Comparison of ENCODE assay signal across 8 cellular contexts in genomic region chr11:73306977-73307322, GRCh38. TPM values are rescaled to one million over a fixed set of nuclear protein-coding genes. Genes with fewer than 3 reads are reported as not detected.
A peak's percentile ranks its signal among the peaks of the same experiment; 100 is the strongest.
DNase-seq lines count a peak whose midpoint lies in the region; ATAC-seq and TF ChIP-seq lines count a peak whose summit lies in the region.

No MANE protein-coding gene starts in this region.

- no peaks in the 10 kb centered on the region for H3K9me3 Mint-ChIP-seq in naive thymus-derived CD8-positive, alpha-beta T cell

- H3K9me3 ChIP-seq in BE2C (no peaks in the 10 kb centered on the region), Karpas-422 (ENCODE audit: low read length) (no peaks in the 10 kb centered on the region), colonic mucosa (no peaks in the 10 kb centered on the region)

- H3K9me2 ChIP-seq in Karpas-422 (replicated peaks; ENCODE audit: insufficient read depth, low read length): no peaks in the 10 kb centered on the region

- DNase-seq in BE2C (no peak), Karpas-422 (no peak), colonic mucosa (peak; percentile 37), MV-4-11 (lab: John Stamatoyannopoulos, UW) (no peak), posterior vena cava (ENCODE audit: low spot score) (no peak), CD1c-positive myeloid dendritic cell (ENCODE audit: extremely low spot score) (no peak)
- no peak for DNase-seq in naive thymus-derived CD8-positive, alpha-beta T cell

- H3K4me3 ChIP-seq in BE2C (ENCODE audit: low read depth, low read length) (peak overlapping the region; percentile 50), Karpas-422 (ENCODE audit: low read length) (peak overlapping the region; percentile 88; the same call in 1 of the 2 replicates), colonic mucosa (peak overlapping the region; percentile 60)

- H2AFZ ChIP-seq in Karpas-422 (ENCODE audit: low read length): peak overlapping the region; percentile 32

- H3K4me1 ChIP-seq in BE2C (no peaks in the 10 kb centered on the region; the same call in 1 of the 2 replicates), Karpas-422 (ENCODE audit: low read length) (peaks cover 14% of the 10 kb centered on the region), colonic mucosa (peaks cover 4% of the 10 kb centered on the region)

- no peaks in the 10 kb centered on the region for H3K79me2 ChIP-seq in Karpas-422 (ENCODE audit: low read length)

- no peaks in the 10 kb centered on the region for H4K20me1 ChIP-seq in Karpas-422 (ENCODE audit: insufficient read depth, low read depth, low read length)

- peak overlapping the region in 7 of 10 donors; percentile 22 to 81 (median 40) for H3K27ac Mint-ChIP-seq in naive thymus-derived CD8-positive, alpha-beta T cell

- peak overlapping the region; percentile 99 for H3K4me2 ChIP-seq in Karpas-422 (ENCODE audit: low read depth, low read length, poor library complexity, severe bottlenecking)

- H3K27me3 ChIP-seq in BE2C (no peaks in the 10 kb centered on the region), Karpas-422 (ENCODE audit: low read length) (no peaks in the 10 kb centered on the region), colonic mucosa (no peaks in the 10 kb centered on the region)

- H3K36me3 Mint-ChIP-seq in naive thymus-derived CD8-positive, alpha-beta T cell: no peaks in the 10 kb centered on the region

- H3K9ac ChIP-seq in Karpas-422 (ENCODE audit: low read length) (peak overlapping the region; percentile 11), colonic mucosa (ENCODE audit: low read depth in 2 of 2, low read length in 2 of 2) (peak overlapping the region; percentile 28 to 51)

- no peak for ATAC-seq in naive thymus-derived CD8-positive, alpha-beta T cell
- no peak for ATAC-seq in HG02840 (IDR thresholded peaks at IDR 0.05; ENCODE audit: low FRiP score, unreplicated experiment)

- no peaks in the 10 kb centered on the region for H3K36me3 ChIP-seq in BE2C
- H3K36me3 ChIP-seq in Karpas-422 (ENCODE audit: insufficient read depth, low read length): no peaks in the 10 kb centered on the region
- H3K36me3 ChIP-seq in colonic mucosa: no peaks in the 10 kb centered on the region

- H3K27me3 Mint-ChIP-seq in naive thymus-derived CD8-positive, alpha-beta T cell: peaks cover 11 to 52% (median 18%) of the 10 kb centered on the region in 5 donors

- H3K27ac ChIP-seq in Karpas-422 (ENCODE audit: low read length): no peak overlapping the region
- peak overlapping the region; percentile 87 for H3K27ac ChIP-seq in colonic mucosa

- peak overlapping the region; percentile 88 to 99 (median 93) for H3K4me3 Mint-ChIP-seq in naive thymus-derived CD8-positive, alpha-beta T cell

- POLR2A ChIA-PET in naive thymus-derived CD8-positive, alpha-beta T cell (lab: Charles Lee): interaction anchor here (1.7 kb wide), 1 partner anchor 29 kb away, joined by 3 read pairs; no protein-coding TSS in a partner anchor

- intact Hi-C loops in colonic mucosa (cut with DNase I) (loop anchor here (2.0 kb wide), 1 partner anchor 28 kb away; no protein-coding TSS in a partner anchor), posterior vena cava (cut with DNase I) (loop anchor here (10.0 kb wide), 1 partner anchor 88 kb away; no protein-coding TSS in a partner anchor)

- peaks cover 6 to 16% (median 11%) of the 10 kb centered on the region in 4 donors for H3K4me1 Mint-ChIP-seq in naive thymus-derived CD8-positive, alpha-beta T cell

- TF ChIP-seq CTCF in BE2C (IDR thresholded peaks at IDR 0.05; ENCODE audit: low read depth, low read length) (no peak), colonic mucosa (IDR thresholded peaks at IDR 0.05) (no peak)

RNA-seq across cellular contexts. Expression of gene ARHGEF17, which starts 1.1 kb away (rescaled TPM):
- polyA plus RNA-seq in BE2C (2012; ENCODE audit: insufficient read depth, insufficient read length, low read depth): 78.2 TPM
- 0.11 TPM in 1 of 2 replicates, not detected in the other for total RNA-seq in Karpas-422 (2014; rRNA removed; shearing (Covaris generic); ENCODE audit: low replicate concordance)
- 10 to 100 TPM in 1 of 2 donors, 1 to 10 TPM in 1; 8.6 to 13.4 TPM for total RNA-seq in colonic mucosa
- total RNA-seq in naive thymus-derived CD8-positive, alpha-beta T cell: not detected
- under 1 TPM in 1 of 3 donors, not detected in 2; 0.19 TPM for polyA plus RNA-seq in naive thymus-derived CD8-positive, alpha-beta T cell
- total RNA-seq in posterior vena cava: 10 to 100 TPM; 88.6 to 99.1 TPM

RNA-seq across cellular contexts. Expression of gene P2RY6, which starts 34.8 kb away (rescaled TPM):
- 6.5 TPM for polyA plus RNA-seq in BE2C (2012; ENCODE audit: insufficient read depth, insufficient read length, low read depth)
- total RNA-seq in Karpas-422 (2014; rRNA removed; shearing (Covaris generic); ENCODE audit: low replicate concordance): not detected in 2 replicates
- total RNA-seq in colonic mucosa (1 to 10 TPM in 1 of 2 donors, under 1 TPM in 1; 0.91 to 1.4 TPM), posterior vena cava (1 to 10 TPM; 2.5 to 4.9 TPM)
- under 1 TPM in 1 of 2 experiments, not detected in 1; 0.52 TPM for total RNA-seq in naive thymus-derived CD8-positive, alpha-beta T cell
- polyA plus RNA-seq in naive thymus-derived CD8-positive, alpha-beta T cell: not detected
